In the genomic region with DNA sequence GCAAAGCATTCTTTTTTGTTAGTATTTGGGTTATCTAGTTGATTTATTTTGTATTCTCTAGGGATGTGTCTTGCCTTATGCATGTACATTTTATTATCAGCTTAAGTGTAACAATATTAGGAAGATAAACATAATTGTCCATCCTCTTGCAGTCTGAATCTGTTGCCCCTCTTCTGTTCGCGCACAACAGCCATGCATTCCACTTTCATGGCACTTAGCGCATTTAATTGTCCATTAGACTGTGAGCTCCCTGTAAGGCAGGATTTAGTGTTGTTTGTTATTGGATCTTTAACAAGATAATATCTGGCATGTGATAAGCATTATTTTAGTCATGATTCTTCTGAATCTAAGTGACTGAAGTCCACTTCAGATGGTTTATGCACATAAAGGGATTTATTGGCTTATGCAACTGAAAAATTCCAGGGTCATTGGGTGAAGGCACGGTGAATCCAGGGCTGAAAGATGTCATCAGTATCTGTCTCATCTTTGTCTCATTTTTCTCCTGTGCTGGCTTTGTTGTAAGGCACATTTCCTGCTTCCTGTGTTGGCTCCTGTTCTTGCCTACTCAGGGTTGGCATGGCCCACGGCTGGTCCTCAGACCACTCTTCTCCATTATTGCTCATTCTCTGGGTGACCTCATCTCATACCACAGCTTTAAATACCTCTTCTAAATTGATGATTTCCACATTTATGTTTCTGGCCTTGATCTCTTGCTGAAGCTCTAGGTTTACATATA, we compare ENCODE assay signal across 1 cellular context.
TF ChIP-seq lines count a peak whose summit lies in the region.

No MANE protein-coding gene starts in this region.

TF ChIP-seq in HepG2, 621 proteins besides CTCF, POLR2A, EP300 and RAD21:
- TF ChIP-seq TBX3 (IDR thresholded peaks at IDR 0.05; ENCODE audit: borderline replicate concordance) (no peak), ZNF780A (CRISPR knock-in tag; IDR thresholded peaks at IDR 0.05) (no peak), ZBTB33 (CRISPR knock-in tag; IDR thresholded peaks at IDR 0.05) (0 out of 2 replicates have a peak, but pooled peaks have one; percentile 40), ARNT (IDR thresholded peaks at IDR 0.05) (no peak), NR2C2 (CRISPR knock-in tag; IDR thresholded peaks at IDR 0.05; ENCODE audit: borderline replicate concordance) (no peak), ZNF280D (CRISPR knock-in tag; IDR thresholded peaks at IDR 0.05) (no peak), SRY (CRISPR knock-in tag; IDR thresholded peaks at IDR 0.05) (no peak), NFE2L2 (IDR thresholded peaks at IDR 0.05; ENCODE audit: low read length) (no peak), ZNF678 (CRISPR knock-in tag; IDR thresholded peaks at IDR 0.05) (no peak), MED8 (CRISPR knock-in tag; IDR thresholded peaks at IDR 0.05; ENCODE audit: insufficient replicate concordance) (no peak), HNF4A (CRISPR knock-in tag; IDR thresholded peaks at IDR 0.05) (0 out of 2 replicates have a peak, but pooled peaks have one; percentile 7), TCF12 (IDR thresholded peaks at IDR 0.05) (no peak), TCF12 (CRISPR knock-in tag; IDR thresholded peaks at IDR 0.05) (no peak), FOXA1 (IDR thresholded peaks at IDR 0.05) (no peak), FOXA1 (CRISPR knock-in tag; IDR thresholded peaks at IDR 0.05) (no peak), ARID3A (IDR thresholded peaks at IDR 0.05; ENCODE audit: low read depth, low read length) (peak; percentile 25; the same call in 1 of the 2 replicates), CREBL2 (CRISPR knock-in tag; IDR thresholded peaks at IDR 0.05; ENCODE audit: borderline replicate concordance) (no peak), PRDM4 (CRISPR knock-in tag; IDR thresholded peaks at IDR 0.05; ENCODE audit: borderline replicate concordance) (no peak), RFXAP (CRISPR knock-in tag; IDR thresholded peaks at IDR 0.05; ENCODE audit: borderline replicate concordance) (no peak), ELF4 (CRISPR knock-in tag; IDR thresholded peaks at IDR 0.05; ENCODE audit: borderline replicate concordance) (no peak), SUZ12 (IDR thresholded peaks at IDR 0.05; ENCODE audit: low read depth, low read length) (no peak), STAG1 (CRISPR knock-in tag; IDR thresholded peaks at IDR 0.05) (no peak), ZNF75D (CRISPR knock-in tag; IDR thresholded peaks at IDR 0.05; ENCODE audit: borderline replicate concordance) (no peak), NRL (CRISPR knock-in tag; IDR thresholded peaks at IDR 0.05; ENCODE audit: borderline replicate concordance) (no peak)
- TF ChIP-seq, protein P1, sequence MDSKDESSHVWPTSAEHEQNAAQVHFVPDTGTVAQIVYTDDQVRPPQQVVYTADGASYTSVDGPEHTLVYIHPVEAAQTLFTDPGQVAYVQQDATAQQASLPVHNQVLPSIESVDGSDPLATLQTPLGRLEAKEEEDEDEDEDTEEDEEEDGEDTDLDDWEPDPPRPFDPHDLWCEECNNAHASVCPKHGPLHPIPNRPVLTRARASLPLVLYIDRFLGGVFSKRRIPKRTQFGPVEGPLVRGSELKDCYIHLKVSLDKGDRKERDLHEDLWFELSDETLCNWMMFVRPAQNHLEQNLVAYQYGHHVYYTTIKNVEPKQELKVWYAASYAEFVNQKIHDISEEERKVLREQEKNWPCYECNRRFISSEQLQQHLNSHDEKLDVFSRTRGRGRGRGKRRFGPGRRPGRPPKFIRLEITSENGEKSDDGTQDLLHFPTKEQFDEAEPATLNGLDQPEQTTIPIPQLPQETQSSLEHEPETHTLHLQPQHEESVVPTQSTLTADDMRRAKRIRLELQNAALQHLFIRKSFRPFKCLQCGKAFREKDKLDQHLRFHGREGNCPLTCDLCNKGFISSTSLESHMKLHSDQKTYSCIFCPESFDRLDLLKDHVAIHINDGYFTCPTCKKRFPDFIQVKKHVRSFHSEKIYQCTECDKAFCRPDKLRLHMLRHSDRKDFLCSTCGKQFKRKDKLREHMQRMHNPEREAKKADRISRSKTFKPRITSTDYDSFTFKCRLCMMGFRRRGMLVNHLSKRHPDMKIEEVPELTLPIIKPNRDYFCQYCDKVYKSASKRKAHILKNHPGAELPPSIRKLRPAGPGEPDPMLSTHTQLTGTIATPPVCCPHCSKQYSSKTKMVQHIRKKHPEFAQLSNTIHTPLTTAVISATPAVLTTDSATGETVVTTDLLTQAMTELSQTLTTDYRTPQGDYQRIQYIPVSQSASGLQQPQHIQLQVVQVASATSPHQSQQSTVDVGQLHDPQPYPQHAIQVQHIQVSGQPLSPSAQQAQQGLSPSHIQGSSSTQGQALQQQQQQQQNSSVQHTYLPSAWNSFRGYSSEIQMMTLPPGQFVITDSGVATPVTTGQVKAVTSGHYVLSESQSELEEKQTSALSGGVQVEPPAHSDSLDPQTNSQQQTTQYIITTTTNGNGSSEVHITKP (CRISPR knock-in tag; IDR thresholded peaks at IDR 0.05; ENCODE audit: low read depth): no peak
- TF ChIP-seq, protein P2, sequence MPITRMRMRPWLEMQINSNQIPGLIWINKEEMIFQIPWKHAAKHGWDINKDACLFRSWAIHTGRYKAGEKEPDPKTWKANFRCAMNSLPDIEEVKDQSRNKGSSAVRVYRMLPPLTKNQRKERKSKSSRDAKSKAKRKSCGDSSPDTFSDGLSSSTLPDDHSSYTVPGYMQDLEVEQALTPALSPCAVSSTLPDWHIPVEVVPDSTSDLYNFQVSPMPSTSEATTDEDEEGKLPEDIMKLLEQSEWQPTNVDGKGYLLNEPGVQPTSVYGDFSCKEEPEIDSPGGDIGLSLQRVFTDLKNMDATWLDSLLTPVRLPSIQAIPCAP (CRISPR knock-in tag; IDR thresholded peaks at IDR 0.05; ENCODE audit: low read depth): no peak
